Comparison of ENCODE assay signal across 2 cellular contexts in the genomic region with DNA sequence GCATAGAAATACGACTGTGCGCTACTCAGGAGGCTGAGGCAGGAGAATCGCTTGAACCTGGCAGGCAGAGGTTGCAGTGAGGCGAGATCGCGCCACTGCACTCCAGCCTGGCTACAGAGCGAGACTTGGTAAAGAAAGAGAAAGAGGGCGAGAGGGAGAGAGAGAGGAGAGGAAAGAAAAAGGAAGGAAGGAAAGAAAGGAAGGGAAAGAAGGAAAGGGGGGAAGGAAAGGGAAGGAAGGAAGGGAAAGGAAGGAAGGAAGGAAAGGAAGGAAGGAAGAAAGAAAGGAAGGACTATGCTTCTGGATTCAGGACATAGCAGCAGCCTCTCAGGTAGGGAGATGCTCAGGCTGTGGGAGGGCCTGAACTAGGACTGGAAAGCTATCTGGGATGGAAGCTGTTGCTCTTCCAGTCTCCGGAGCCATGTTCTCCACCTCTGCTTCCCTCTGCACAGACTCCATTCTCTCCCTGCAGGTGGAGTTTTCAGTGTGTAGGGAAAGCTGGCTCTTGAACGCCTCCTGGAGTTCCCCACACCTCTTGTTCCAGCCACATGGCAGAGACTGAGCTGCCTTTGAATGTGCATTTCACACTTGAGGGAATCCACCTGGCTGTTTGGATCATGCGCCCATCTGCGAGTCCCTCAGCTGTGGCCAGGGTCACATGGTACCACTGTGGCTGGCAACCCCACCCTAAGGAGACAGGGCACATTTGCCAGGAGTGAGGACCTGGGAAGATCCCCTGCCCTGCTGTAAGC.
TF ChIP-seq lines count a peak whose summit lies in the region.

No MANE protein-coding gene starts in this region.

TF ChIP-seq in HEK293, 187 proteins besides CTCF, POLR2A, EP300 and RAD21:
- no peak for TF ChIP-seq ZNF10 (tag by site-specific recombination; IDR thresholded peaks at IDR 0.05)
- TF ChIP-seq ZNF585B (tag by site-specific recombination; IDR thresholded peaks at IDR 0.05): no peak
- TF ChIP-seq, protein P1, sequence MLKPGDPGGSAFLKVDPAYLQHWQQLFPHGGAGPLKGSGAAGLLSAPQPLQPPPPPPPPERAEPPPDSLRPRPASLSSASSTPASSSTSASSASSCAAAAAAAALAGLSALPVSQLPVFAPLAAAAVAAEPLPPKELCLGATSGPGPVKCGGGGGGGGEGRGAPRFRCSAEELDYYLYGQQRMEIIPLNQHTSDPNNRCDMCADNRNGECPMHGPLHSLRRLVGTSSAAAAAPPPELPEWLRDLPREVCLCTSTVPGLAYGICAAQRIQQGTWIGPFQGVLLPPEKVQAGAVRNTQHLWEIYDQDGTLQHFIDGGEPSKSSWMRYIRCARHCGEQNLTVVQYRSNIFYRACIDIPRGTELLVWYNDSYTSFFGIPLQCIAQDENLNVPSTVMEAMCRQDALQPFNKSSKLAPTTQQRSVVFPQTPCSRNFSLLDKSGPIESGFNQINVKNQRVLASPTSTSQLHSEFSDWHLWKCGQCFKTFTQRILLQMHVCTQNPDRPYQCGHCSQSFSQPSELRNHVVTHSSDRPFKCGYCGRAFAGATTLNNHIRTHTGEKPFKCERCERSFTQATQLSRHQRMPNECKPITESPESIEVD (tag by site-specific recombination; IDR thresholded peaks at IDR 0.05): no peak
- no peak for TF ChIP-seq ZNF501 (tag by site-specific recombination; IDR thresholded peaks at IDR 0.05)
- TF ChIP-seq PRDM1 (tag by site-specific recombination; IDR thresholded peaks at IDR 0.05): peak; percentile 98
- TF ChIP-seq ZNF23 (tag by site-specific recombination; IDR thresholded peaks at IDR 0.05; ENCODE audit: borderline replicate concordance): no peak
- TF ChIP-seq ZNF366 (tag by site-specific recombination; conservative IDR thresholded peaks at IDR 0.05): peak; percentile 90

TF ChIP-seq in K562, 482 proteins besides CTCF, POLR2A, EP300 and RAD21 (continues in another document):
- peak; percentile 79 for TF ChIP-seq OTX1 (CRISPR knock-in tag; IDR thresholded peaks at IDR 0.05)
- TF ChIP-seq, protein P2, sequence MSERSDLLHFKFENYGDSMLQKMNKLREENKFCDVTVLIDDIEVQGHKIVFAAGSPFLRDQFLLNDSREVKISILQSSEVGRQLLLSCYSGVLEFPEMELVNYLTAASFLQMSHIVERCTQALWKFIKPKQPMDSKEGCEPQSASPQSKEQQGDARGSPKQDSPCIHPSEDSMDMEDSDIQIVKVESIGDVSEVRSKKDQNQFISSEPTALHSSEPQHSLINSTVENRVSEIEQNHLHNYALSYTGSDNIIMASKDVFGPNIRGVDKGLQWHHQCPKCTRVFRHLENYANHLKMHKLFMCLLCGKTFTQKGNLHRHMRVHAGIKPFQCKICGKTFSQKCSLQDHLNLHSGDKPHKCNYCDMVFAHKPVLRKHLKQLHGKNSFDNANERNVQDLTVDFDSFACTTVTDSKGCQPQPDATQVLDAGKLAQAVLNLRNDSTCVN (CRISPR knock-in tag; IDR thresholded peaks at IDR 0.05): peak; percentile 96
- TF ChIP-seq, protein P3, sequence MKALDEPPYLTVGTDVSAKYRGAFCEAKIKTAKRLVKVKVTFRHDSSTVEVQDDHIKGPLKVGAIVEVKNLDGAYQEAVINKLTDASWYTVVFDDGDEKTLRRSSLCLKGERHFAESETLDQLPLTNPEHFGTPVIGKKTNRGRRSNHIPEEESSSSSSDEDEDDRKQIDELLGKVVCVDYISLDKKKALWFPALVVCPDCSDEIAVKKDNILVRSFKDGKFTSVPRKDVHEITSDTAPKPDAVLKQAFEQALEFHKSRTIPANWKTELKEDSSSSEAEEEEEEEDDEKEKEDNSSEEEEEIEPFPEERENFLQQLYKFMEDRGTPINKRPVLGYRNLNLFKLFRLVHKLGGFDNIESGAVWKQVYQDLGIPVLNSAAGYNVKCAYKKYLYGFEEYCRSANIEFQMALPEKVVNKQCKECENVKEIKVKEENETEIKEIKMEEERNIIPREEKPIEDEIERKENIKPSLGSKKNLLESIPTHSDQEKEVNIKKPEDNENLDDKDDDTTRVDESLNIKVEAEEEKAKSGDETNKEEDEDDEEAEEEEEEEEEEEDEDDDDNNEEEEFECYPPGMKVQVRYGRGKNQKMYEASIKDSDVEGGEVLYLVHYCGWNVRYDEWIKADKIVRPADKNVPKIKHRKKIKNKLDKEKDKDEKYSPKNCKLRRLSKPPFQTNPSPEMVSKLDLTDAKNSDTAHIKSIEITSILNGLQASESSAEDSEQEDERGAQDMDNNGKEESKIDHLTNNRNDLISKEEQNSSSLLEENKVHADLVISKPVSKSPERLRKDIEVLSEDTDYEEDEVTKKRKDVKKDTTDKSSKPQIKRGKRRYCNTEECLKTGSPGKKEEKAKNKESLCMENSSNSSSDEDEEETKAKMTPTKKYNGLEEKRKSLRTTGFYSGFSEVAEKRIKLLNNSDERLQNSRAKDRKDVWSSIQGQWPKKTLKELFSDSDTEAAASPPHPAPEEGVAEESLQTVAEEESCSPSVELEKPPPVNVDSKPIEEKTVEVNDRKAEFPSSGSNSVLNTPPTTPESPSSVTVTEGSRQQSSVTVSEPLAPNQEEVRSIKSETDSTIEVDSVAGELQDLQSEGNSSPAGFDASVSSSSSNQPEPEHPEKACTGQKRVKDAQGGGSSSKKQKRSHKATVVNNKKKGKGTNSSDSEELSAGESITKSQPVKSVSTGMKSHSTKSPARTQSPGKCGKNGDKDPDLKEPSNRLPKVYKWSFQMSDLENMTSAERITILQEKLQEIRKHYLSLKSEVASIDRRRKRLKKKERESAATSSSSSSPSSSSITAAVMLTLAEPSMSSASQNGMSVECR (CRISPR knock-in tag; IDR thresholded peaks at IDR 0.05): no peak
- no peak for TF ChIP-seq ZFP36 (IDR thresholded peaks at IDR 0.05; ENCODE audit: low read depth, low read length, partially characterized antibody)
- 0 out of 2 replicates have a peak, but pooled peaks have one; percentile 11 for TF ChIP-seq ZNF436 (CRISPR knock-in tag; IDR thresholded peaks at IDR 0.05)
- no peak for TF ChIP-seq SNRNP70 (optimal IDR thresholded peaks at IDR 0.05; ENCODE audit: low read depth, low read length)
- TF ChIP-seq, protein P4, sequence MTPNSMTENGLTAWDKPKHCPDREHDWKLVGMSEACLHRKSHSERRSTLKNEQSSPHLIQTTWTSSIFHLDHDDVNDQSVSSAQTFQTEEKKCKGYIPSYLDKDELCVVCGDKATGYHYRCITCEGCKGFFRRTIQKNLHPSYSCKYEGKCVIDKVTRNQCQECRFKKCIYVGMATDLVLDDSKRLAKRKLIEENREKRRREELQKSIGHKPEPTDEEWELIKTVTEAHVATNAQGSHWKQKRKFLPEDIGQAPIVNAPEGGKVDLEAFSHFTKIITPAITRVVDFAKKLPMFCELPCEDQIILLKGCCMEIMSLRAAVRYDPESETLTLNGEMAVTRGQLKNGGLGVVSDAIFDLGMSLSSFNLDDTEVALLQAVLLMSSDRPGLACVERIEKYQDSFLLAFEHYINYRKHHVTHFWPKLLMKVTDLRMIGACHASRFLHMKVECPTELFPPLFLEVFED (CRISPR knock-in tag; conservative IDR thresholded peaks at IDR 0.05): peak; percentile 81
- TF ChIP-seq NCOA2 (IDR thresholded peaks at IDR 0.05; ENCODE audit: partially characterized antibody in 2 of 2): no peak
- TF ChIP-seq, protein P5, sequence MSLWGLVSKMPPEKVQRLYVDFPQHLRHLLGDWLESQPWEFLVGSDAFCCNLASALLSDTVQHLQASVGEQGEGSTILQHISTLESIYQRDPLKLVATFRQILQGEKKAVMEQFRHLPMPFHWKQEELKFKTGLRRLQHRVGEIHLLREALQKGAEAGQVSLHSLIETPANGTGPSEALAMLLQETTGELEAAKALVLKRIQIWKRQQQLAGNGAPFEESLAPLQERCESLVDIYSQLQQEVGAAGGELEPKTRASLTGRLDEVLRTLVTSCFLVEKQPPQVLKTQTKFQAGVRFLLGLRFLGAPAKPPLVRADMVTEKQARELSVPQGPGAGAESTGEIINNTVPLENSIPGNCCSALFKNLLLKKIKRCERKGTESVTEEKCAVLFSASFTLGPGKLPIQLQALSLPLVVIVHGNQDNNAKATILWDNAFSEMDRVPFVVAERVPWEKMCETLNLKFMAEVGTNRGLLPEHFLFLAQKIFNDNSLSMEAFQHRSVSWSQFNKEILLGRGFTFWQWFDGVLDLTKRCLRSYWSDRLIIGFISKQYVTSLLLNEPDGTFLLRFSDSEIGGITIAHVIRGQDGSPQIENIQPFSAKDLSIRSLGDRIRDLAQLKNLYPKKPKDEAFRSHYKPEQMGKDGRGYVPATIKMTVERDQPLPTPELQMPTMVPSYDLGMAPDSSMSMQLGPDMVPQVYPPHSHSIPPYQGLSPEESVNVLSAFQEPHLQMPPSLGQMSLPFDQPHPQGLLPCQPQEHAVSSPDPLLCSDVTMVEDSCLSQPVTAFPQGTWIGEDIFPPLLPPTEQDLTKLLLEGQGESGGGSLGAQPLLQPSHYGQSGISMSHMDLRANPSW (CRISPR knock-in tag; IDR thresholded peaks at IDR 0.05): 0 out of 2 replicates have a peak, but pooled peaks have one; percentile 34
- no peak for TF ChIP-seq ZNF212 (CRISPR knock-in tag; IDR thresholded peaks at IDR 0.05)
- TF ChIP-seq, protein P6, sequence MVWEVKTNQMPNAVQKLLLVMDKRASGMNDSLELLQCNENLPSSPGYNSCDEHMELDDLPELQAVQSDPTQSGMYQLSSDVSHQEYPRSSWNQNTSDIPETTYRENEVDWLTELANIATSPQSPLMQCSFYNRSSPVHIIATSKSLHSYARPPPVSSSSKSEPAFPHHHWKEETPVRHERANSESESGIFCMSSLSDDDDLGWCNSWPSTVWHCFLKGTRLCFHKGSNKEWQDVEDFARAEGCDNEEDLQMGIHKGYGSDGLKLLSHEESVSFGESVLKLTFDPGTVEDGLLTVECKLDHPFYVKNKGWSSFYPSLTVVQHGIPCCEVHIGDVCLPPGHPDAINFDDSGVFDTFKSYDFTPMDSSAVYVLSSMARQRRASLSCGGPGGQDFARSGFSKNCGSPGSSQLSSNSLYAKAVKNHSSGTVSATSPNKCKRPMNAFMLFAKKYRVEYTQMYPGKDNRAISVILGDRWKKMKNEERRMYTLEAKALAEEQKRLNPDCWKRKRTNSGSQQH (CRISPR knock-in tag; IDR thresholded peaks at IDR 0.05): peak; percentile 79; the same call in 1 of the 2 replicates
- TF ChIP-seq, protein P7, sequence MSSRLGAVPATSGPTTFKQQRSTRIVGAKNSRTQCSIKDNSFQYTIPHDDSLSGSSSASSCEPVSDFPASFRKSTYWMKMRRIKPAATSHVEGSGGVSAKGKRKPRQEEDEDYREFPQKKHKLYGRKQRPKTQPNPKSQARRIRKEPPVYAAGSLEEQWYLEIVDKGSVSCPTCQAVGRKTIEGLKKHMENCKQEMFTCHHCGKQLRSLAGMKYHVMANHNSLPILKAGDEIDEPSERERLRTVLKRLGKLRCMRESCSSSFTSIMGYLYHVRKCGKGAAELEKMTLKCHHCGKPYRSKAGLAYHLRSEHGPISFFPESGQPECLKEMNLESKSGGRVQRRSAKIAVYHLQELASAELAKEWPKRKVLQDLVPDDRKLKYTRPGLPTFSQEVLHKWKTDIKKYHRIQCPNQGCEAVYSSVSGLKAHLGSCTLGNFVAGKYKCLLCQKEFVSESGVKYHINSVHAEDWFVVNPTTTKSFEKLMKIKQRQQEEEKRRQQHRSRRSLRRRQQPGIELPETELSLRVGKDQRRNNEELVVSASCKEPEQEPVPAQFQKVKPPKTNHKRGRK (tag; IDR thresholded peaks at IDR 0.05): peak; percentile 69
- no peak for TF ChIP-seq TBP (optimal IDR thresholded peaks at IDR 0.05; ENCODE audit: low read depth, low read length)
- TF ChIP-seq FOXM1 (IDR thresholded peaks at IDR 0.05; ENCODE audit: low read depth): no peak
- TF ChIP-seq FOXM1 (CRISPR knock-in tag; IDR thresholded peaks at IDR 0.05; ENCODE audit: low read depth): no peak
- TF ChIP-seq ELF4 (CRISPR knock-in tag; IDR thresholded peaks at IDR 0.05): peak; percentile 75; the same call in 1 of the 2 replicates
- TF ChIP-seq, protein P8, sequence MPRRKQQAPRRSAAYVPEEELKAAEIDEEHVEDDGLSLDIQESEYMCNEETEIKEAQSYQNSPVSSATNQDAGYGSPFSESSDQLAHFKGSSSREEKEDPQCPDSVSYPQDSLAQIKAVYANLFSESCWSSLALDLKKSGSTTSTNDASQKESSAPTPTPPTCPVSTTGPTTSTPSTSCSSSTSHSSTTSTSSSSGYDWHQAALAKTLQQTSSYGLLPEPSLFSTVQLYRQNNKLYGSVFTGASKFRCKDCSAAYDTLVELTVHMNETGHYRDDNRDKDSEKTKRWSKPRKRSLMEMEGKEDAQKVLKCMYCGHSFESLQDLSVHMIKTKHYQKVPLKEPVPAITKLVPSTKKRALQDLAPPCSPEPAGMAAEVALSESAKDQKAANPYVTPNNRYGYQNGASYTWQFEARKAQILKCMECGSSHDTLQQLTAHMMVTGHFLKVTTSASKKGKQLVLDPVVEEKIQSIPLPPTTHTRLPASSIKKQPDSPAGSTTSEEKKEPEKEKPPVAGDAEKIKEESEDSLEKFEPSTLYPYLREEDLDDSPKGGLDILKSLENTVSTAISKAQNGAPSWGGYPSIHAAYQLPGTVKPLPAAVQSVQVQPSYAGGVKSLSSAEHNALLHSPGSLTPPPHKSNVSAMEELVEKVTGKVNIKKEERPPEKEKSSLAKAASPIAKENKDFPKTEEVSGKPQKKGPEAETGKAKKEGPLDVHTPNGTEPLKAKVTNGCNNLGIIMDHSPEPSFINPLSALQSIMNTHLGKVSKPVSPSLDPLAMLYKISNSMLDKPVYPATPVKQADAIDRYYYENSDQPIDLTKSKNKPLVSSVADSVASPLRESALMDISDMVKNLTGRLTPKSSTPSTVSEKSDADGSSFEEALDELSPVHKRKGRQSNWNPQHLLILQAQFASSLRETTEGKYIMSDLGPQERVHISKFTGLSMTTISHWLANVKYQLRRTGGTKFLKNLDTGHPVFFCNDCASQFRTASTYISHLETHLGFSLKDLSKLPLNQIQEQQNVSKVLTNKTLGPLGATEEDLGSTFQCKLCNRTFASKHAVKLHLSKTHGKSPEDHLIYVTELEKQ (CRISPR knock-in tag; IDR thresholded peaks at IDR 0.05): 0 out of 2 replicates have a peak, but pooled peaks have one; percentile 14
- no peak for TF ChIP-seq GTF2F1 (IDR thresholded peaks at IDR 0.05; ENCODE audit: low read depth, low read length)
- TF ChIP-seq NFE2 (IDR thresholded peaks at IDR 0.05; ENCODE audit: low read depth): no peak
- TF ChIP-seq TAF9B (IDR thresholded peaks at IDR 0.05; ENCODE audit: partially characterized antibody): no peak
- no peak for TF ChIP-seq RFX7 (CRISPR knock-in tag; IDR thresholded peaks at IDR 0.05)
- TF ChIP-seq, protein P9, sequence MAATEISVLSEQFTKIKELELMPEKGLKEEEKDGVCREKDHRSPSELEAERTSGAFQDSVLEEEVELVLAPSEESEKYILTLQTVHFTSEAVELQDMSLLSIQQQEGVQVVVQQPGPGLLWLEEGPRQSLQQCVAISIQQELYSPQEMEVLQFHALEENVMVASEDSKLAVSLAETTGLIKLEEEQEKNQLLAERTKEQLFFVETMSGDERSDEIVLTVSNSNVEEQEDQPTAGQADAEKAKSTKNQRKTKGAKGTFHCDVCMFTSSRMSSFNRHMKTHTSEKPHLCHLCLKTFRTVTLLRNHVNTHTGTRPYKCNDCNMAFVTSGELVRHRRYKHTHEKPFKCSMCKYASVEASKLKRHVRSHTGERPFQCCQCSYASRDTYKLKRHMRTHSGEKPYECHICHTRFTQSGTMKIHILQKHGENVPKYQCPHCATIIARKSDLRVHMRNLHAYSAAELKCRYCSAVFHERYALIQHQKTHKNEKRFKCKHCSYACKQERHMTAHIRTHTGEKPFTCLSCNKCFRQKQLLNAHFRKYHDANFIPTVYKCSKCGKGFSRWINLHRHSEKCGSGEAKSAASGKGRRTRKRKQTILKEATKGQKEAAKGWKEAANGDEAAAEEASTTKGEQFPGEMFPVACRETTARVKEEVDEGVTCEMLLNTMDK (IDR thresholded peaks at IDR 0.05; ENCODE audit: borderline replicate concordance, insufficient read depth, low read depth, low read length, poor library complexity, severe bottlenecking): peak; percentile 37
- no peak for TF ChIP-seq KDM1A (IDR thresholded peaks at IDR 0.05)
- TF ChIP-seq LCOR (CRISPR knock-in tag; IDR thresholded peaks at IDR 0.05): no peak
